11 cellular contexts compared by ENCODE assay signal in the genomic region with DNA sequence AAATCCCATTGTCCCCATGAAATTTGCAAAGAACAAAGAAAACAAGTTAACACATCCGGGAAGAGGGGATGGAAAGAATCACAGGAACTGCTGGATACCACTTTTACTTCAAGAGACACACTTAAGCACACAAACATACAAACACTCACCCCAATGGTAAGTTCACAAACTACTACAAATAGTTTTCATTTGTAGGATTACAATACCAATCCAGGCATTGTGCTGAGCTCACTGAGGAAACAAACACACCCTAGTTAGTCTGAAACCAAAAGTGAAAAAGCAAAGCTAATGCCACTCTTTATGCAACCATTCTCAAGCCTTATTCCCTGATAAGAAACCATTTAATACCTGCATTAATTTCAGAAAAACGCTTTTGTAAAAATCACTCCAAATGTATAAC. TPM values are rescaled to one million over a fixed set of nuclear protein-coding genes. Genes with fewer than 3 reads are reported as not detected.
DNase-seq lines count a peak whose midpoint lies in the region; ATAC-seq, FAIRE-seq and TF ChIP-seq lines count a peak whose summit lies in the region.
"Had no signal": no experiment of that assay in that cellular context is flagged by ENCODE, and none has a peak within 500 bp of the region (broad histone marks: within the 10 kb centered on the region; RNA-seq: fewer than 3 reads in every experiment).

No MANE protein-coding gene starts in this region.

- H2AFZ ChIP-seq in GM12878 (ENCODE audit: control insufficient read depth, low read depth, low read length): no peak overlapping the region
- no peak overlapping the region for H2AFZ ChIP-seq in mesenchymal stem cell (ENCODE audit: low read depth, low read length)

- no peak overlapping the region for H3K23ac ChIP-seq in mesenchymal stem cell (ENCODE audit: low read length in 2 of 2)

- H3K4ac ChIP-seq in mesenchymal stem cell (ENCODE audit: low read depth in 1 of 2, low read length in 2 of 2): no peak overlapping the region

- H4K20me1 ChIP-seq in GM12878 (ENCODE audit: control insufficient read depth, insufficient read depth): no peaks in the 10 kb centered on the region

- POLR2A ChIA-PET in GM12878 (lab: Charles Lee): no interaction called here

- peak overlapping the region in 8 of 10 donors; percentile 8 to 85 (median 64) for H3K27ac ChIP-seq in heart right ventricle
- no peak overlapping the region; the same call in 1 of the 2 replicates for H3K27ac ChIP-seq in GM12878 (ENCODE audit: control insufficient read depth, insufficient read depth)
- no peak overlapping the region for H3K27ac ChIP-seq in mesenchymal stem cell (ENCODE audit: low read length, poor library complexity, severe bottlenecking)
- H3K27ac ChIP-seq in uterus: peak overlapping the region; percentile 70 to 85
- H3K27ac ChIP-seq in spleen: peak overlapping the region in 1 of 8 donors; percentile 49
- H3K27ac ChIP-seq: suprapubic skin had no signal

- ATAC-seq in heart right ventricle (peak in 2 of 8 donors; percentile 11 to 34), Right ventricle myocardium inferior (no peak), GM12878 (peak; percentile 93), HG02981 (IDR thresholded peaks at IDR 0.05; ENCODE audit: unreplicated experiment) (no peak)

- RAD21 ChIA-PET in GM12878 (lab: Charles Lee; ENCODE audit: unreplicated experiment): interaction anchor here (0.6 to 1.2 kb wide), 3 partner anchors 12 to 226 kb away, joined by 3 to 7 read pairs (median 3); no protein-coding TSS in a partner anchor

- H2BK12ac ChIP-seq in mesenchymal stem cell (ENCODE audit: low read length in 2 of 2): no peak overlapping the region

- no peak overlapping the region for H2AK5ac ChIP-seq in mesenchymal stem cell (ENCODE audit: low read length, severe bottlenecking)

- no peak overlapping the region for H3K14ac ChIP-seq in mesenchymal stem cell (ENCODE audit: low read length in 2 of 2)

- TF ChIP-seq CTCF in heart right ventricle (IDR thresholded peaks at IDR 0.05) (no peak), GM12878 (IDR thresholded peaks at IDR 0.05 in 2 of 3, conservative IDR thresholded peaks at IDR 0.05 in 1 of 3; ENCODE audit: control insufficient read depth in 2 of 3, extremely low read depth in 1 of 3, insufficient read depth in 1 of 3, low read depth in 3 of 3, low read length in 3 of 3) (no peak), uterus (IDR thresholded peaks at IDR 0.05) (no peak), BE2C (IDR thresholded peaks at IDR 0.05; ENCODE audit: low read depth, low read length) (no peak), spleen (IDR thresholded peaks at IDR 0.05 in 8 of 11, conservative IDR thresholded peaks at IDR 0.05 in 3 of 11) (no peak)

- H2BK120ac ChIP-seq in mesenchymal stem cell (ENCODE audit: low read depth, low read length): no peak overlapping the region

- no peak for TF ChIP-seq RAD21 in GM12878 (IDR thresholded peaks at IDR 0.05; ENCODE audit: insufficient read depth, low read depth, low read length)

- H3K4me1 ChIP-seq in heart right ventricle (peaks cover 2 to 43% (median 26%) of the 10 kb centered on the region in 9 donors), GM12878 (ENCODE audit: control insufficient read depth, insufficient read depth, low read length) (peaks cover 10% of the 10 kb centered on the region), mesenchymal stem cell (ENCODE audit: control insufficient read depth, insufficient read depth, low read depth, low read length) (peaks cover 5% of the 10 kb centered on the region), uterus (no peaks in the 10 kb centered on the region), BE2C (no peaks in the 10 kb centered on the region), spleen (peaks cover 0 to 21% (median 9%) of the 10 kb centered on the region in 6 donors)

- no peaks in the 10 kb centered on the region for H3K27me3 ChIP-seq in heart right ventricle
- no peaks in the 10 kb centered on the region for H3K27me3 ChIP-seq in GM12878 (replicated peaks in 1 of 2; ENCODE audit: control insufficient read depth in 2 of 2, insufficient read depth in 2 of 2, low read length in 1 of 2)
- no peaks in the 10 kb centered on the region for H3K27me3 ChIP-seq in mesenchymal stem cell (ENCODE audit: control insufficient read depth in 1 of 2, insufficient read depth in 1 of 2, low read length in 2 of 2)
- H3K27me3 ChIP-seq in uterus: no peaks in the 10 kb centered on the region
- H3K27me3 ChIP-seq in BE2C: no peaks in the 10 kb centered on the region
- H3K27me3 ChIP-seq in spleen (replicated peaks in 1 of 7): no peaks in the 10 kb centered on the region
- H3K27me3 ChIP-seq: Peyer's patch, suprapubic skin had no signal

- H3K9me3 ChIP-seq in heart right ventricle (no peaks in the 10 kb centered on the region), GM12878 (replicated peaks; ENCODE audit: control insufficient read depth, insufficient read depth, low read length) (no peaks in the 10 kb centered on the region), mesenchymal stem cell (ENCODE audit: control insufficient read depth, low read length) (no peaks in the 10 kb centered on the region), uterus (no peaks in the 10 kb centered on the region), BE2C (no peaks in the 10 kb centered on the region), spleen (no peaks in the 10 kb centered on the region)
- H3K9me3 ChIP-seq: Peyer's patch, suprapubic skin had no signal

- no peaks in the 10 kb centered on the region for H3K79me2 ChIP-seq in GM12878 (ENCODE audit: control insufficient read depth, insufficient read depth, low read length)

- H3K18ac ChIP-seq in mesenchymal stem cell (ENCODE audit: low read depth in 1 of 2, low read length in 2 of 2): no peak overlapping the region

- H3K4me2 ChIP-seq in GM12878 (ENCODE audit: control insufficient read depth, insufficient read depth) (no peak overlapping the region), mesenchymal stem cell (ENCODE audit: low read length, poor library complexity, severe bottlenecking) (no peak overlapping the region)

- H3K9ac ChIP-seq in GM12878 (ENCODE audit: control insufficient read depth, insufficient read depth, low read length): no peak overlapping the region
- H3K9ac ChIP-seq in mesenchymal stem cell (ENCODE audit: low read length): no peak overlapping the region

- H3K79me1 ChIP-seq in mesenchymal stem cell (replicated peaks; ENCODE audit: low read length, poor library complexity, severe bottlenecking): peaks cover 5% of the 10 kb centered on the region

- H3K36me3 ChIP-seq in heart right ventricle (peaks cover 0 to 43% (median 6%) of the 10 kb centered on the region in 9 donors), GM12878 (ENCODE audit: control insufficient read depth in 2 of 2, insufficient read depth in 2 of 2, low read length in 1 of 2) (peaks cover 0 to 7% of the 10 kb centered on the region in 2 experiments; a peak in 1 of 4 replicates), mesenchymal stem cell (ENCODE audit: control insufficient read depth in 1 of 2, insufficient read depth in 2 of 2, low read depth in 1 of 2, low read length in 2 of 2) (peaks cover 0 to 30% of the 10 kb centered on the region in 2 experiments), uterus (no peaks in the 10 kb centered on the region), BE2C (no peaks in the 10 kb centered on the region; the same call in 1 of the 2 replicates), spleen (peaks cover 0 to 67% (median 12%) of the 10 kb centered on the region in 6 donors)
- H3K36me3 ChIP-seq: Peyer's patch had no signal

- H3K4me3 ChIP-seq in heart right ventricle (no peak overlapping the region), GM12878 (no peak overlapping the region), mesenchymal stem cell (ENCODE audit: insufficient read depth in 1 of 2, low read depth in 1 of 2, low read length in 2 of 2) (no peak overlapping the region), uterus (no peak overlapping the region), BE2C (ENCODE audit: low read depth, low read length) (no peak overlapping the region), spleen (no peak overlapping the region)
- H3K4me3 ChIP-seq: Peyer's patch, suprapubic skin had no signal

- no peak for TF ChIP-seq EP300 in GM12878 (IDR thresholded peaks at IDR 0.05; ENCODE audit: borderline replicate concordance in 1 of 2, control insufficient read depth in 1 of 2, low read depth in 2 of 2, low read length in 2 of 2)

- no TSS peak for BruUV-seq in GM12878 (replicated peaks; lab: Mats Ljungman, UMichigan)

- no peak overlapping the region for H4K91ac ChIP-seq in mesenchymal stem cell (ENCODE audit: low read length)

- no peak for TF ChIP-seq POLR2A in GM12878 (IDR thresholded peaks at IDR 0.05; ENCODE audit: low read depth, low read length)
- no peak for TF ChIP-seq POLR2A in uterus (IDR thresholded peaks at IDR 0.05)
- no peak for TF ChIP-seq POLR2A in spleen (IDR thresholded peaks at IDR 0.05)

- CTCF ChIA-PET in GM12878 (lab: Yijun Ruan, JAX): interaction anchor here (0.7 to 1.2 kb wide), 6 partner anchors 11 to 124 kb away, joined by 3 to 6 read pairs (median 4); a partner anchor contains a TSS

- SMC1A ChIA-PET in GM12878 (lab: Charles Lee; ENCODE audit: uncharacterized antibody, unreplicated experiment): interaction anchor here (0.8 to 1.4 kb wide), 5 partner anchors 8 to 40 kb away, joined by 3 to 10 read pairs (median 4); no protein-coding TSS in a partner anchor

- intact Hi-C loops in heart right ventricle (cut with DNase I): loop anchor here in 1 of 10 donors (10.0 kb wide), 1 partner anchor 59 kb away; a partner anchor contains a TSS
- intact Hi-C loops in Right ventricle myocardium inferior (cut with DNase I): no loop called here
- intact Hi-C loops in GM12878 (cut with micrococcal nuclease; ENCODE audit: unreplicated experiment): no loop called here
- intact Hi-C loops in uterus (cut with DNase I; ENCODE audit: low total_unique reads): no loop called here
- intact Hi-C loops in spleen (cut with DNase I; ENCODE audit: low total_unique reads): no loop called here

- no peak overlapping the region for H2BK15ac ChIP-seq in mesenchymal stem cell (ENCODE audit: low read depth, poor library complexity, severe bottlenecking)

- FAIRE-seq in GM12878 (lab: Jason Lieb, UNC): peak; percentile 71

- in situ Hi-C loops in GM12878 (cut with MboI): no loop called here

- H4K8ac ChIP-seq in mesenchymal stem cell (ENCODE audit: low read length): no peak overlapping the region

- 50 to 63% methylated on average over 2 of the region's 2 CpGs for WGBS in heart right ventricle, 2 donors
- 52% methylated on average over 2 of the region's 2 CpGs for WGBS in GM12878 (ENCODE audit: insufficient coverage, insufficient replicate concordance, low lambda C conversion rate, missing lambda C conversion rate)
- WGBS in mesenchymal stem cell: 95% methylated on average over 2 of the region's 2 CpGs
- 72 to 87% (median 87%) methylated on average over 2 of the region's 2 CpGs for WGBS in spleen, 5 donors

- H2BK5ac ChIP-seq in mesenchymal stem cell (ENCODE audit: low read depth, low read length, poor library complexity, severe bottlenecking): no peak overlapping the region

- DNase-seq in heart right ventricle (no peak), Right ventricle myocardium inferior (ENCODE audit: missing footprints) (no peak), GM12878 (ENCODE audit: low read depth, low spot score) (no peak), mesenchymal stem cell (peak; percentile 20), uterus (no peak), BE2C (no peak), spleen (no peak)
- DNase-seq: NCI-H1436, Peyer's patch had no signal

RNA-seq across cellular contexts. Expression of a gene that starts 38.4 kb away (rescaled TPM):
- total RNA-seq in heart right ventricle: 10 to 100 TPM; 39.2 to 99.0 (median 56.3) TPM
- polyA plus RNA-seq in heart right ventricle: 10 to 100 TPM; 12.8 to 25.2 TPM
- total RNA-seq in Right ventricle myocardium inferior: 47.9 TPM
- total RNA-seq in GM12878 (2013; cell fraction: nucleolus; rRNA removed): 61.1 and 64.9 TPM in 2 replicates
- 13.0 and 13.8 TPM in 2 replicates for total RNA-seq in GM12878 (2014; rRNA removed)
- total RNA-seq in GM12878 (2014; rRNA removed; fragmentation: Illumina TruSeq; extraction: Trizol): 15.3 and 16.3 TPM in 2 replicates
- total RNA-seq in GM12878 (2021): 11.6 and 12.8 TPM in 2 replicates
- 5.8 TPM for polyA plus RNA-seq in GM12878 (2011; ENCODE audit: low read depth)
- polyA plus RNA-seq in GM12878 (2011; rRNA removed): 22.0 and 24.8 TPM in 2 replicates
- 8.2 and 11.5 TPM in 2 replicates for polyA plus RNA-seq in GM12878 (2011; cell fraction: cytosol; rRNA removed)
- 16.0 and 18.2 TPM in 2 replicates for polyA plus RNA-seq in GM12878 (2011; cell fraction: nucleus; rRNA removed)
- 8.0 and 8.1 TPM in 2 replicates for polyA plus RNA-seq in GM12878 (2012)
- 15.5 and 18.3 TPM in 2 replicates for polyA plus RNA-seq in GM12878 (2014; fragmentation: Illumina TruSeq; extraction: Trizol)
- polyA plus RNA-seq in GM12878 (2014; fragmentation: Nextera tagmentation; extraction: Ambion mirVana): 1 to 10 TPM; 3.4 to 5.4 TPM
- 10.3 and 11.0 TPM in 2 replicates for polyA plus RNA-seq in GM12878 (2014; rRNA removed)
- polyA plus RNA-seq in GM12878 (2016; fragmentation: Nextera tagmentation; extraction: Ambion mirVana): 10 to 100 TPM; 12.5 to 12.9 TPM
- 11.4 and 19.3 TPM in 2 replicates for polyA minus RNA-seq in GM12878 (2011; rRNA and poly(A)+ RNA removed)
- polyA minus RNA-seq in GM12878 (2011; cell fraction: cytosol; rRNA and poly(A)+ RNA removed): 3.5 and 3.7 TPM in 2 replicates
- polyA minus RNA-seq in GM12878 (2011; cell fraction: nucleus; rRNA and poly(A)+ RNA removed): 5.3 and 11.2 TPM in 2 replicates
- polyA plus RNA-seq in mesenchymal stem cell (2013, experiment 1 of 2): 11.4 TPM
- polyA plus RNA-seq in mesenchymal stem cell (2013, experiment 2 of 2): 12.7 TPM
- 10 to 100 TPM; 18.8 to 33.4 (median 27.8) TPM for total RNA-seq in uterus
- polyA plus RNA-seq in BE2C (2012; ENCODE audit: insufficient read depth, insufficient read length, low read depth): 5.9 TPM
- 10 to 100 TPM; 12.0 to 27.2 (median 17.5) TPM for total RNA-seq in spleen
- polyA plus RNA-seq in spleen: 1 to 10 TPM; 4.8 to 5.9 (median 5.0) TPM

RNA-seq across cellular contexts. Expression of a gene that starts 38.5 kb away (rescaled TPM):
- total RNA-seq in heart right ventricle: 10 to 100 TPM; 11.8 to 18.1 (median 16.1) TPM
- 10 to 100 TPM in 1 of 2 donors, 1 to 10 TPM in 1; 8.0 to 11.3 TPM for polyA plus RNA-seq in heart right ventricle
- total RNA-seq in Right ventricle myocardium inferior: 11.4 TPM
- total RNA-seq in GM12878 (2013; cell fraction: nucleolus; rRNA removed): 45.6 and 46.6 TPM in 2 replicates
- total RNA-seq in GM12878 (2014; rRNA removed): 30.8 and 32.0 TPM in 2 replicates
- total RNA-seq in GM12878 (2014; rRNA removed; fragmentation: Illumina TruSeq; extraction: Trizol): 34.8 and 35.1 TPM in 2 replicates
- 32.9 and 34.5 TPM in 2 replicates for total RNA-seq in GM12878 (2021)
- 19.8 TPM for polyA plus RNA-seq in GM12878 (2011; ENCODE audit: low read depth)
- polyA plus RNA-seq in GM12878 (2011; rRNA removed): 40.4 and 41.3 TPM in 2 replicates
- polyA plus RNA-seq in GM12878 (2011; cell fraction: cytosol; rRNA removed): 44.5 and 46.2 TPM in 2 replicates
- 44.5 and 53.1 TPM in 2 replicates for polyA plus RNA-seq in GM12878 (2011; cell fraction: nucleus; rRNA removed)
- 19.4 and 23.7 TPM in 2 replicates for polyA plus RNA-seq in GM12878 (2012)
- polyA plus RNA-seq in GM12878 (2014; fragmentation: Illumina TruSeq; extraction: Trizol): 40.9 and 45.7 TPM in 2 replicates
- 10 to 100 TPM; 13.0 to 21.1 TPM for polyA plus RNA-seq in GM12878 (2014; fragmentation: Nextera tagmentation; extraction: Ambion mirVana)
- polyA plus RNA-seq in GM12878 (2014; rRNA removed): 29.7 and 31.1 TPM in 2 replicates
- 10 to 100 TPM; 44.0 to 44.8 TPM for polyA plus RNA-seq in GM12878 (2016; fragmentation: Nextera tagmentation; extraction: Ambion mirVana)
- 52.4 and 74.0 TPM in 2 replicates for polyA minus RNA-seq in GM12878 (2011; rRNA and poly(A)+ RNA removed)
- 17.6 and 20.1 TPM in 2 replicates for polyA minus RNA-seq in GM12878 (2011; cell fraction: cytosol; rRNA and poly(A)+ RNA removed)
- polyA minus RNA-seq in GM12878 (2011; cell fraction: nucleus; rRNA and poly(A)+ RNA removed): 21.4 and 34.1 TPM in 2 replicates
- polyA plus RNA-seq in mesenchymal stem cell (2013, experiment 1 of 2): 22.4 TPM
- polyA plus RNA-seq in mesenchymal stem cell (2013, experiment 2 of 2): 22.5 TPM
- total RNA-seq in uterus: 10 to 100 TPM; 36.0 to 49.2 (median 42.2) TPM
- 46.6 TPM for polyA plus RNA-seq in BE2C (2012; ENCODE audit: insufficient read depth, insufficient read length, low read depth)
- 10 to 100 TPM; 28.5 to 37.0 (median 32.5) TPM for total RNA-seq in spleen
- polyA plus RNA-seq in spleen: 10 to 100 TPM; 15.7 to 17.2 (median 16.2) TPM

RNA-seq across cellular contexts. Expression of a gene that starts 59.9 kb away (rescaled TPM):
- 1 to 10 TPM; 1.8 to 4.9 (median 3.6) TPM for total RNA-seq in heart right ventricle
- 1 to 10 TPM in 1 of 2 donors, under 1 TPM in 1; 0.75 to 4.0 TPM for polyA plus RNA-seq in heart right ventricle
- total RNA-seq in Right ventricle myocardium inferior: 3.3 TPM
- 2.3 and 2.5 TPM in 2 replicates for total RNA-seq in GM12878 (2013; cell fraction: nucleolus; rRNA removed)
- total RNA-seq in GM12878 (2014; rRNA removed): 3.8 and 5.1 TPM in 2 replicates
- total RNA-seq in GM12878 (2014; rRNA removed; fragmentation: Illumina TruSeq; extraction: Trizol): 2.8 and 2.9 TPM in 2 replicates
- 3.1 and 4.3 TPM in 2 replicates for total RNA-seq in GM12878 (2021)
- 1.6 TPM for polyA plus RNA-seq in GM12878 (2011; ENCODE audit: low read depth)
- 3.0 and 4.4 TPM in 2 replicates for polyA plus RNA-seq in GM12878 (2011; rRNA removed)
- polyA plus RNA-seq in GM12878 (2011; cell fraction: cytosol; rRNA removed): 4.0 and 4.6 TPM in 2 replicates
- polyA plus RNA-seq in GM12878 (2011; cell fraction: nucleus; rRNA removed): 14.7 and 17.2 TPM in 2 replicates
- polyA plus RNA-seq in GM12878 (2012): 3.1 and 3.5 TPM in 2 replicates
- 3.3 and 4.4 TPM in 2 replicates for polyA plus RNA-seq in GM12878 (2014; fragmentation: Illumina TruSeq; extraction: Trizol)
- polyA plus RNA-seq in GM12878 (2014; fragmentation: Nextera tagmentation; extraction: Ambion mirVana): 1 to 10 TPM; 1.2 to 2.6 TPM
- 4.7 and 6.3 TPM in 2 replicates for polyA plus RNA-seq in GM12878 (2014; rRNA removed)
- polyA plus RNA-seq in GM12878 (2016; fragmentation: Nextera tagmentation; extraction: Ambion mirVana): 1 to 10 TPM; 3.2 to 4.1 TPM
- polyA minus RNA-seq in GM12878 (2011; rRNA and poly(A)+ RNA removed): 0.88 and 2.1 TPM in 2 replicates
- polyA minus RNA-seq in GM12878 (2011; cell fraction: cytosol; rRNA and poly(A)+ RNA removed): 1.1 TPM in 1 of 2 replicates, not detected in the other
- polyA minus RNA-seq in GM12878 (2011; cell fraction: nucleus; rRNA and poly(A)+ RNA removed): 1.1 and 3.0 TPM in 2 replicates
- 4.0 TPM for polyA plus RNA-seq in mesenchymal stem cell (2013, experiment 1 of 2)
- polyA plus RNA-seq in mesenchymal stem cell (2013, experiment 2 of 2): 4.3 TPM
- total RNA-seq in uterus: 1 to 10 TPM in 3 of 4 donors, not detected in 1; 2.5 to 5.6 (median 4.7) TPM
- 7.9 TPM for polyA plus RNA-seq in BE2C (2012; ENCODE audit: insufficient read depth, insufficient read length, low read depth)
- 1 to 10 TPM; 4.3 to 7.5 (median 5.4) TPM for total RNA-seq in spleen
- polyA plus RNA-seq in spleen: 1 to 10 TPM; 4.8 to 6.7 (median 4.8) TPM

Comparison
In these comparisons a context has a peak if more than half of its experiments do, and no peak if none do; other contexts are left out.
1. H3K27ac ChIP-seq: peak in heart right ventricle (8 of 10) and uterus (2 of 2); none in GM12878 (single experiment) and mesenchymal stem cell (single experiment).